9 cellular contexts compared by ENCODE assay signal in the genomic region with DNA sequence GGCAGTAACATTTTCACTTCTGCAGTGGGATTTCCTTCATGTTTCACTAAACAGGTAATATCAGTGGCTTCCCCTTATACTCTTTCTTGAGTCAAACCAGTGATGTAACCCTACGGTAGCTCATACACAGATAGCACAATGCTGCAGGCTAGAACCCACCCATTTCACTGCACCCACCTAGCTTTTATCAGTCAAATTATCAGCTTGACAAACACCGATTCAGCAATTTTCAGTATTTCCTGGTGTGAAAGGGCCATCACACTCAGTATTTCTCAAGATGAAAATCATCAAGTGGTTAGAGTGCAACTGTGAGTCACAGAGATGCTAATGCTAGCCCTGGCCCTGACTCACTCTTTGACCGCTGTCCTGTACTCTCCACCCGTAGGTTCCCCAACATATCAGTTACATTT.
DNase-seq lines count a peak whose midpoint lies in the region; ATAC-seq and TF ChIP-seq lines count a peak whose summit lies in the region.
"Had no signal": no experiment of that assay in that cellular context is flagged by ENCODE, and none has a peak within 500 bp of the region (broad histone marks: within the 10 kb centered on the region; RNA-seq: fewer than 3 reads in every experiment).

No MANE protein-coding gene starts in this region.

- no peaks in the 10 kb centered on the region for H3K27me3 ChIP-seq in mucosa of rectum (ENCODE audit: control insufficient read depth in 2 of 2, insufficient read depth in 2 of 2, low read length in 2 of 2)

- DNase-seq in AG09309 (ENCODE audit: low read depth) (peak; percentile 50), NCI-H1694 treated with DMSO at 0.1 percent for 48 hours (lab: John Stamatoyannopoulos, UW) (no peak), dedifferentiated amniotic fluid mesenchymal stem cell (ENCODE audit: extremely low spot score) (no peak), DMS79 treated with DMSO at 0.1 percent for 48 hours (lab: John Stamatoyannopoulos, UW) (no peak)
- peak; percentile 33 to 49 for DNase-seq in activated T-cell treated with anti-CD3 and anti-CD28 coated beads, Interleukin-2, amount 50 U/mL, for 48 hours

- H3K27ac ChIP-seq in mucosa of rectum (ENCODE audit: low read depth in 2 of 2, low read length in 2 of 2): peak overlapping the region; percentile 29 to 39
- H3K27ac ChIP-seq: thoracic aorta had no signal

- H3K4me3 ChIP-seq in AG09309 (ENCODE audit: control insufficient read depth, low read depth, low read length): no peak overlapping the region
- H3K4me3 ChIP-seq in mucosa of rectum (ENCODE audit: low read length in 2 of 2): no peak overlapping the region
- H3K4me3 ChIP-seq: thoracic aorta had no signal

- H3K36me3 ChIP-seq in mucosa of rectum (ENCODE audit: control insufficient read depth in 2 of 2, insufficient read depth in 2 of 2, low read length in 2 of 2): no peaks in the 10 kb centered on the region
- H3K36me3 ChIP-seq: thoracic aorta had no signal

- TF ChIP-seq CTCF in AG09309 (IDR thresholded peaks at IDR 0.05; ENCODE audit: control insufficient read depth, insufficient read depth, low read depth, low read length, missing control alignments): no peak

- ATAC-seq in GM19025 (IDR thresholded peaks at IDR 0.05; ENCODE audit: low read depth, unreplicated experiment): peak; percentile 34
- ATAC-seq in HG03442 (IDR thresholded peaks at IDR 0.05; ENCODE audit: unreplicated experiment): peak; percentile 80

- H3K4me1 ChIP-seq in mucosa of rectum (ENCODE audit: control insufficient read depth in 2 of 2, insufficient read depth in 2 of 2, low read length in 2 of 2): peaks cover 9 to 23% of the 10 kb centered on the region in 2 donors

- no peak overlapping the region for H3K9ac ChIP-seq in mucosa of rectum (ENCODE audit: low read depth in 1 of 2, low read length in 2 of 2)

- no peaks in the 10 kb centered on the region for H3K9me3 ChIP-seq in mucosa of rectum (ENCODE audit: control insufficient read depth in 2 of 2, low read length in 2 of 2)
- H3K9me3 ChIP-seq: thoracic aorta had no signal

Comparison
In these comparisons a context has a peak if more than half of its experiments do, and no peak if none do; other contexts are left out.
1. DNase-seq: peak in AG09309 (single experiment) and activated T-cell treated with anti-CD3 and anti-CD28 coated beads, Interleukin-2, amount 50 U/mL, for 48 hours (2 of 2); none in NCI-H1694 treated with DMSO at 0.1 percent for 48 hours (single experiment), dedifferentiated amniotic fluid mesenchymal stem cell (single experiment) and DMS79 treated with DMSO at 0.1 percent for 48 hours (single experiment).